Comparison of ENCODE assay signal across 30 cellular contexts in genomic region chr13:38520041-38520440, GRCh38.
"Had no signal": no experiment of that assay in that cellular context is flagged by ENCODE, and none has a peak within 500 bp of the region (broad histone marks: within the 10 kb centered on the region; RNA-seq: fewer than 3 reads in every experiment).

No MANE protein-coding gene starts in this region.

- ATAC-seq: activated CD4-positive, CD25-positive, alpha-beta regulatory T cell treated with anti-CD3 and anti-CD28 coated beads, Interleukin-2, amount 50 U/mL, for 24 hours; activated CD8-positive, alpha-beta memory T cell treated with anti-CD3 and anti-CD28 coated beads, Interleukin-2, amount 10 ng/mL, durations not matched to agents 7 days and 5 days; activated CD8-positive, alpha-beta T cell treated with anti-CD3 and anti-CD28 coated beads, Interleukin-2, amount 10 ng/mL, durations not matched to agents 7 days and 5 days; activated naive CD4-positive, alpha-beta T cell treated with anti-CD3 and anti-CD28 coated beads, Interleukin-2, amount 50 U/mL, for 72 hours; activated T-cell treated with anti-CD3 and anti-CD28 coated beads, Interleukin-2, amount 50 U/mL, for 72 hours; T-helper 17 cell had no signal

- DNase-seq: activated B cell treated with CpG ODN at 0.5 μM for 24 hours; activated CD4-positive, alpha-beta memory T cell treated with anti-CD3 and anti-CD28 coated beads for 36 hours; activated CD4-positive, alpha-beta T cell treated with anti-CD3 and anti-CD28 coated beads, Interleukin-2, amount 10 ng/mL, durations not matched to agents 24 days and 14 days; activated CD8-positive, alpha-beta memory T cell treated with anti-CD3 and anti-CD28 coated beads, Interleukin-2, amount 10 ng/mL, durations not matched to agents 7 days and 5 days; activated CD8-positive, alpha-beta memory T cell treated with anti-CD3 and anti-CD28 coated beads, Interleukin-2, amount 50 U/mL, for 4 hours; activated CD8-positive, alpha-beta T cell treated with anti-CD3 and anti-CD28 coated beads, Interleukin-2, amount 10 ng/mL, durations not matched to agents 7 days and 5 days; activated gamma-delta T cell; activated naive CD4-positive, alpha-beta T cell; activated naive CD4-positive, alpha-beta T cell treated with anti-CD3 and anti-CD28 coated beads, Interleukin-2, amount 10 ng/mL, durations not matched to agents 7 days and 5 days; activated naive CD8-positive, alpha-beta T cell treated with anti-CD3 and anti-CD28 coated beads, Interleukin-2, amount 10 ng/mL, durations not matched to agents 7 days and 5 days; activated T-cell treated with anti-CD3 and anti-CD28 coated beads, Interleukin-2, amount 50 U/mL, for 24 hours; activated T-cell treated with anti-CD3 and anti-CD28 coated beads, Interleukin-2, amount 50 U/mL, for 72 hours; central memory CD4-positive, alpha-beta T cell; cerebellar nuclear complex; colonic mucosa; effector CD8-positive, alpha-beta T cell; esophagus squamous epithelium; head of caudate nucleus; T-helper 17 cell; T1000; WERI-Rb-1 had no signal

- FAIRE-seq: endometrium, endothelial cell of umbilical vein, frontal cortex had no signal

- H3K4me1 ChIP-seq: ascending aorta, breast epithelium, colonic mucosa, esophagus squamous epithelium had no signal

- H3K4me3 ChIP-seq: ascending aorta, breast epithelium, cardiac muscle cell, colonic mucosa, esophagus squamous epithelium had no signal

- H3K36me3 ChIP-seq: ascending aorta, breast epithelium, cardiac muscle cell, colonic mucosa, esophagus squamous epithelium, WERI-Rb-1 had no signal

- H3K9me3 ChIP-seq: ascending aorta, breast epithelium, colonic mucosa, esophagus squamous epithelium had no signal

- H3K27me3 ChIP-seq: ascending aorta, breast epithelium, cardiac muscle cell, colonic mucosa, esophagus squamous epithelium had no signal

- H3K27ac ChIP-seq: ascending aorta, breast epithelium, cardiac muscle cell, colonic mucosa, epithelial cell of prostate, esophagus squamous epithelium, WERI-Rb-1 had no signal
